8 cellular contexts compared by ENCODE assay signal in the genomic region with DNA sequence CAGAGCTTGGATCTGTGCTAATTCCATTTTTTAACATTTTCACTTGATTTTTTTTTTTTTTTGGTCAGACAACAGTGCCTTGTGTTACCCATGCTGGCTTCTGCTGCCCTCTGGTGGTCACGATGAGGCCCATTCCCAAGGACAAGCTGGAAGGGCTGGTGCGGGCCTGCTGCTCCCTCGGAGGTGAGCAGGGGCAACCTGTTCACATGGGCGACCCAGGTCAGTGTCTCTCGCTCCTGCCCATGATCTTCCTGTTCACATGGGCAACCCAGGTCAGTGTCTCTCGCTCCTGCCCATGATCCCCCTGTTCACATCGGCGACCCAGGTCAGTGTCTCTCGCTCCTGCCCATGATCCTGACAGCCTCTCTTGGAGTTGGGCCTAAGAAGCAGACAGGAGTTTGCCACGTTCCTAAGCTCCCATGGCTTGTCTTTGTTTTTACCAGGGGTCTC. TPM values are rescaled to one million over a fixed set of nuclear protein-coding genes. Genes with fewer than 3 reads are reported as not detected.
A peak's percentile ranks its signal among the peaks of the same experiment; 100 is the strongest.
DNase-seq lines count a peak whose midpoint lies in the region; ATAC-seq and TF ChIP-seq lines count a peak whose summit lies in the region.

No MANE protein-coding gene starts in this region.

- H3K4me1 Mint-ChIP-seq in WTC11, result no peaks in the 10 kb centered on the region
- H3K4me1 Mint-ChIP-seq in immature natural killer cell, result peaks cover 10% of the 10 kb centered on the region in 2 donors

- H3K36me3 Mint-ChIP-seq in WTC11 (peaks cover 8% of the 10 kb centered on the region), immature natural killer cell (peaks cover 8 to 38% (median 12%) of the 10 kb centered on the region in 3 donors)

- CTCF ChIA-PET in WTC11 (lab: Charles Lee), result interaction anchor here (0.6 to 5.0 kb wide), 67 partner anchors 10 to 755 kb away, joined by 3 to 62 read pairs (median 4); a partner anchor contains a TSS

- DNase-seq in SKM-1 treated with dmso at 0.1 percent for 144 hours (lab: John Stamatoyannopoulos, UW; ENCODE audit: unreplicated experiment) (peak; percentile 4), SKM-1 (lab: John Stamatoyannopoulos, UW; ENCODE audit: unreplicated experiment) (no peak), NCI-H1930 (lab: John Stamatoyannopoulos, UW) (peak; percentile 35 to 69), WTC11 (ENCODE audit: low spot score) (peak; percentile 89), T47D (ENCODE audit: low read depth in 1 of 2, low spot score in 1 of 2) (peak; percentile 62 to 85), immature natural killer cell (peak; percentile 64 to 76 (median 73))
- peak; percentile 81 for DNase-seq in stimulated activated CD4-positive, alpha-beta T cell treated with anti-CD3 and anti-CD28 coated beads, Interleukin-12 subunit alpha, Interleukin-12 subunit beta, amount 100 ng/mL, for 4 hours

- peak; percentile 71 for TF ChIP-seq CTCF in WTC11 (IDR thresholded peaks at IDR 0.05)

- H3K4me3 Mint-ChIP-seq in WTC11, result no peak overlapping the region
- H3K4me3 Mint-ChIP-seq in immature natural killer cell, result no peak overlapping the region

- ATAC-seq in WTC11 (peak; percentile 93), GM18517 (IDR thresholded peaks at IDR 0.05; ENCODE audit: unreplicated experiment) (no peak)

- no peaks in the 10 kb centered on the region for H3K27me3 Mint-ChIP-seq in WTC11 (ENCODE audit: low read depth)
- peaks cover 0 to 4% (median 0%) of the 10 kb centered on the region in 3 donors for H3K27me3 Mint-ChIP-seq in immature natural killer cell (ENCODE audit: low read depth in 3 of 3)

- H3K9me3 Mint-ChIP-seq in WTC11, result no peaks in the 10 kb centered on the region
- H3K9me3 Mint-ChIP-seq in immature natural killer cell, result no peaks in the 10 kb centered on the region

- POLR2A ChIA-PET in WTC11 (lab: Charles Lee), result interaction anchor here (0.6 to 0.7 kb wide), 2 partner anchors 71 to 465 kb away, joined by 4 to 5 read pairs; a partner anchor contains a TSS

- H3K27ac Mint-ChIP-seq in WTC11, result no peak overlapping the region
- peak overlapping the region in 3 of 6 donors; percentile 38 to 81 (median 77) for H3K27ac Mint-ChIP-seq in immature natural killer cell

- in situ Hi-C loops in T47D (cut with HindIII; ENCODE audit: low pct_unique_long_range_greater_than_20kb, low sequenced_read_pairs), result no loop called here

TF ChIP-seq in WTC11, 78 proteins besides CTCF, POLR2A, EP300 and RAD21:
- TF ChIP-seq, protein P1, sequence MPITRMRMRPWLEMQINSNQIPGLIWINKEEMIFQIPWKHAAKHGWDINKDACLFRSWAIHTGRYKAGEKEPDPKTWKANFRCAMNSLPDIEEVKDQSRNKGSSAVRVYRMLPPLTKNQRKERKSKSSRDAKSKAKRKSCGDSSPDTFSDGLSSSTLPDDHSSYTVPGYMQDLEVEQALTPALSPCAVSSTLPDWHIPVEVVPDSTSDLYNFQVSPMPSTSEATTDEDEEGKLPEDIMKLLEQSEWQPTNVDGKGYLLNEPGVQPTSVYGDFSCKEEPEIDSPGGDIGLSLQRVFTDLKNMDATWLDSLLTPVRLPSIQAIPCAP (CRISPR knock-in tag; IDR thresholded peaks at IDR 0.05), result no peak
- no peak for TF ChIP-seq CREM (CRISPR knock-in tag; IDR thresholded peaks at IDR 0.05)
- TF ChIP-seq, protein P2, sequence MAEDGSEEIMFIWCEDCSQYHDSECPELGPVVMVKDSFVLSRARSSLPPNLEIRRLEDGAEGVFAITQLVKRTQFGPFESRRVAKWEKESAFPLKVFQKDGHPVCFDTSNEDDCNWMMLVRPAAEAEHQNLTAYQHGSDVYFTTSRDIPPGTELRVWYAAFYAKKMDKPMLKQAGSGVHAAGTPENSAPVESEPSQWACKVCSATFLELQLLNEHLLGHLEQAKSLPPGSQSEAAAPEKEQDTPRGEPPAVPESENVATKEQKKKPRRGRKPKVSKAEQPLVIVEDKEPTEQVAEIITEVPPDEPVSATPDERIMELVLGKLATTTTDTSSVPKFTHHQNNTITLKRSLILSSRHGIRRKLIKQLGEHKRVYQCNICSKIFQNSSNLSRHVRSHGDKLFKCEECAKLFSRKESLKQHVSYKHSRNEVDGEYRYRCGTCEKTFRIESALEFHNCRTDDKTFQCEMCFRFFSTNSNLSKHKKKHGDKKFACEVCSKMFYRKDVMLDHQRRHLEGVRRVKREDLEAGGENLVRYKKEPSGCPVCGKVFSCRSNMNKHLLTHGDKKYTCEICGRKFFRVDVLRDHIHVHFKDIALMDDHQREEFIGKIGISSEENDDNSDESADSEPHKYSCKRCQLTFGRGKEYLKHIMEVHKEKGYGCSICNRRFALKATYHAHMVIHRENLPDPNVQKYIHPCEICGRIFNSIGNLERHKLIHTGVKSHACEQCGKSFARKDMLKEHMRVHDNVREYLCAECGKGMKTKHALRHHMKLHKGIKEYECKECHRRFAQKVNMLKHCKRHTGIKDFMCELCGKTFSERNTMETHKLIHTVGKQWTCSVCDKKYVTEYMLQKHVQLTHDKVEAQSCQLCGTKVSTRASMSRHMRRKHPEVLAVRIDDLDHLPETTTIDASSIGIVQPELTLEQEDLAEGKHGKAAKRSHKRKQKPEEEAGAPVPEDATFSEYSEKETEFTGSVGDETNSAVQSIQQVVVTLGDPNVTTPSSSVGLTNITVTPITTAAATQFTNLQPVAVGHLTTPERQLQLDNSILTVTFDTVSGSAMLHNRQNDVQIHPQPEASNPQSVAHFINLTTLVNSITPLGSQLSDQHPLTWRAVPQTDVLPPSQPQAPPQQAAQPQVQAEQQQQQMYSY (CRISPR knock-in tag; IDR thresholded peaks at IDR 0.05), result peak; percentile 92

RNA-seq across cellular contexts. Expression of a gene that starts 59.4 kb away (rescaled TPM):
- 35.4 to 38.7 TPM (median 36.9 TPM) in 3 replicates for total RNA-seq in WTC11 (2021)
- polyA plus RNA-seq in immature natural killer cell, result 10 to 100 TPM; 31.8 to 71.6 (median 50.5) TPM
